Comparison of ENCODE assay signal across 26 cellular contexts in genomic region chr9:119357697-119358096, GRCh38. TPM values are rescaled to one million over a fixed set of nuclear protein-coding genes. Genes with fewer than 3 reads are reported as not detected.
"Had no signal": no experiment of that assay in that cellular context is flagged by ENCODE, and none has a peak within 500 bp of the region (broad histone marks: within the 10 kb centered on the region; RNA-seq: fewer than 3 reads in every experiment).

No MANE protein-coding gene starts in this region.

- H3K4me3 Mint-ChIP-seq: effector memory CD8-positive, alpha-beta T cell; naive thymus-derived CD4-positive, alpha-beta T cell; nephron progenitor cell; stimulated activated effector memory CD8-positive, alpha-beta T cell treated with anti-CD3 and anti-CD28 coated beads, Interleukin-12 subunit alpha, Interleukin-12 subunit beta, amount 100 ng/mL, for 72 hours; type B pancreatic cell had no signal

- H3K9me3 ChIP-seq: gastrocnemius medialis, heart left ventricle, left lung, prostate gland, right atrium auricular region, sigmoid colon, stomach, testis, tibial artery had no signal

- H3K4me1 ChIP-seq: gastrocnemius medialis, heart left ventricle, left lung, prostate gland, right atrium auricular region, sigmoid colon, stomach, testis, tibial artery had no signal

- H3K27me3 Mint-ChIP-seq: effector memory CD8-positive, alpha-beta T cell; type B pancreatic cell had no signal

- H3K36me3 Mint-ChIP-seq: naive thymus-derived CD4-positive, alpha-beta T cell; stimulated activated effector memory CD8-positive, alpha-beta T cell treated with anti-CD3 and anti-CD28 coated beads, Interleukin-12 subunit alpha, Interleukin-12 subunit beta, amount 100 ng/mL, for 72 hours had no signal

- H3K4me1 Mint-ChIP-seq: naive thymus-derived CD4-positive, alpha-beta T cell; stimulated activated effector memory CD8-positive, alpha-beta T cell treated with anti-CD3 and anti-CD28 coated beads, Interleukin-12 subunit alpha, Interleukin-12 subunit beta, amount 100 ng/mL, for 72 hours had no signal

- DNase-seq: cortex of kidney; effector memory CD8-positive, alpha-beta T cell; foreskin fibroblast; gastrocnemius medialis; heart left ventricle; hippocampal formation; left cardiac atrium; left lung; mesenchymal stem cell; midbrain; naive thymus-derived CD4-positive, alpha-beta T cell; nephron progenitor cell; nucleus accumbens; sigmoid colon; stimulated activated CD4-positive, alpha-beta T cell treated with anti-CD3 and anti-CD28 coated beads, Interleukin-2, amount 100 ng/mL, for 24 hours; stimulated activated CD4-positive, alpha-beta T cell treated with anti-CD3 and anti-CD28 coated beads, Interleukin-4, amount 100 ng/mL, for 24 hours; stimulated activated naive CD4-positive, alpha-beta T cell treated with Interleukin-2 at 50 U/mL for 16 hours; stomach; testis; tibial artery had no signal

- H3K27ac ChIP-seq: gastrocnemius medialis, heart left ventricle, left lung, prostate gland, right atrium auricular region, sigmoid colon, stomach, testis, tibial artery had no signal

- H3K27me3 ChIP-seq: gastrocnemius medialis, heart left ventricle, left lung, right atrium auricular region, sigmoid colon, stomach, testis, tibial artery had no signal

- H3K9me3 Mint-ChIP-seq: nephron progenitor cell, type B pancreatic cell had no signal

- H3K36me3 ChIP-seq: gastrocnemius medialis, heart left ventricle, left lung, prostate gland, right atrium auricular region, sigmoid colon, stomach, tibial artery had no signal

- H3K27ac Mint-ChIP-seq: effector memory CD8-positive, alpha-beta T cell; naive thymus-derived CD4-positive, alpha-beta T cell; nephron progenitor cell; stimulated activated effector memory CD8-positive, alpha-beta T cell treated with anti-CD3 and anti-CD28 coated beads, Interleukin-12 subunit alpha, Interleukin-12 subunit beta, amount 100 ng/mL, for 72 hours; type B pancreatic cell had no signal

- H3K4me3 ChIP-seq: gastrocnemius medialis, heart left ventricle, left lung, prostate gland, right atrium auricular region, sigmoid colon, stomach, testis, tibial artery had no signal

- ATAC-seq: effector memory CD8-positive, alpha-beta T cell; esophagus mucosa; gastrocnemius medialis; heart left ventricle; left cardiac atrium; left lung; naive thymus-derived CD4-positive, alpha-beta T cell; stimulated activated effector memory CD8-positive, alpha-beta T cell treated with anti-CD3 and anti-CD28 coated beads, Interleukin-12 subunit alpha, Interleukin-12 subunit beta, amount 100 ng/mL, for 72 hours had no signal

RNA-seq across cellular contexts. Expression of gene BRINP1, which starts 11.5 kb away (rescaled TPM):
- total RNA-seq: naive thymus-derived CD4-positive, alpha-beta T cell; subcutaneous adipose tissue had no signal
- polyA plus RNA-seq: naive thymus-derived CD4-positive, alpha-beta T cell had no signal
